ENCODE assay signal across 2 cellular contexts in the genomic region with DNA sequence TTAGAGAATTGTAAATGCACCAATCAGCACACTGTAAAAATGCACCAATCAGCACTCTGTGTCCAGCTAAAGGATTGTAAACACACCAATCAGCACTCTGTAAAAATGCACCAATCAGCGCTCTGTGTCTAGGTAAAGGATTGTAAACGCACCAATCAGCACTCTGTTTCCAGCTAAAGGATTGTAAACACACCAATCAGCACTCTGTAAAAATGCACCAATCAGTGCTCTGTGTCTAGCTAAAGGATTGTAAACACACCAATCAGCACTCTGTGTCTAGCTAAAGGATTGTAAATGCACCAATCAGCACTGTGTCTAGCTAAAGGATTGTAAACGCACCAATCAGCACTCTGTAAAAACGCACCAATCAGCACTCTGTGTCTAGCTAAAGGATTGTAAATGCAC.
A peak's percentile ranks its signal among the peaks of the same experiment; 100 is the strongest.
TF ChIP-seq lines count a peak whose summit lies in the region.
"Not testable (repeated sequence)": the region's sequence is repeated elsewhere in the genome, so short reads cannot be mapped to it uniquely, and the experiment has no call there.

No MANE protein-coding gene starts in this region.

TF ChIP-seq in HCT116, 20 proteins besides CTCF, POLR2A, EP300 and RAD21:
- TF ChIP-seq SP1 (IDR thresholded peaks at IDR 0.05; ENCODE audit: low read depth), result peak; percentile 43; the same call in 1 of the 2 replicates

TF ChIP-seq in K562, 482 proteins besides CTCF, POLR2A, EP300 and RAD21:
- TF ChIP-seq CC2D1A (IDR thresholded peaks at IDR 0.05), result peak; percentile 88
- peak; percentile 81 for TF ChIP-seq NFYB (IDR thresholded peaks at IDR 0.05; ENCODE audit: extremely low read depth, insufficient read length)
- TF ChIP-seq KDM1A (IDR thresholded peaks at IDR 0.05), result peak; percentile 17 to 27; a peak in 1 of 4 replicates
- TF ChIP-seq, protein P1, sequence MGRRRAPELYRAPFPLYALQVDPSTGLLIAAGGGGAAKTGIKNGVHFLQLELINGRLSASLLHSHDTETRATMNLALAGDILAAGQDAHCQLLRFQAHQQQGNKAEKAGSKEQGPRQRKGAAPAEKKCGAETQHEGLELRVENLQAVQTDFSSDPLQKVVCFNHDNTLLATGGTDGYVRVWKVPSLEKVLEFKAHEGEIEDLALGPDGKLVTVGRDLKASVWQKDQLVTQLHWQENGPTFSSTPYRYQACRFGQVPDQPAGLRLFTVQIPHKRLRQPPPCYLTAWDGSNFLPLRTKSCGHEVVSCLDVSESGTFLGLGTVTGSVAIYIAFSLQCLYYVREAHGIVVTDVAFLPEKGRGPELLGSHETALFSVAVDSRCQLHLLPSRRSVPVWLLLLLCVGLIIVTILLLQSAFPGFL (CRISPR knock-in tag; IDR thresholded peaks at IDR 0.05), result 0 out of 2 replicates have a peak, but pooled peaks have one; percentile 32
- peak; percentile 7; the same call in 1 of the 2 replicates for TF ChIP-seq C11orf30 (IDR thresholded peaks at IDR 0.05; ENCODE audit: low read depth)
- TF ChIP-seq ASH1L (IDR thresholded peaks at IDR 0.05; ENCODE audit: borderline replicate concordance, low read depth, partially characterized antibody), result peak; percentile 91
- 0 out of 2 replicates have a peak, but pooled peaks have one; percentile 18 for TF ChIP-seq FOXM1 (IDR thresholded peaks at IDR 0.05; ENCODE audit: low read depth)
- TF ChIP-seq FOXM1 (CRISPR knock-in tag; IDR thresholded peaks at IDR 0.05; ENCODE audit: low read depth), result not testable (repeated sequence)
- TF ChIP-seq FOXA3 (CRISPR knock-in tag; conservative IDR thresholded peaks at IDR 0.05 in 1 of 2, IDR thresholded peaks at IDR 0.05 in 1 of 2), result 0 out of 4 replicates have a peak, but pooled peaks of 1 of the 2 experiments have one; percentile 45
- TF ChIP-seq FOS (IDR thresholded peaks at IDR 0.05; ENCODE audit: extremely low read depth, insufficient read length), result peak; percentile 50
- TF ChIP-seq MBD2 (IDR thresholded peaks at IDR 0.05; ENCODE audit: borderline replicate concordance, low read depth), result peak; percentile 84; the same call in 1 of the 2 replicates
- peak; percentile 78 for TF ChIP-seq ZNF316 (IDR thresholded peaks at IDR 0.05)
- TF ChIP-seq, protein P2, sequence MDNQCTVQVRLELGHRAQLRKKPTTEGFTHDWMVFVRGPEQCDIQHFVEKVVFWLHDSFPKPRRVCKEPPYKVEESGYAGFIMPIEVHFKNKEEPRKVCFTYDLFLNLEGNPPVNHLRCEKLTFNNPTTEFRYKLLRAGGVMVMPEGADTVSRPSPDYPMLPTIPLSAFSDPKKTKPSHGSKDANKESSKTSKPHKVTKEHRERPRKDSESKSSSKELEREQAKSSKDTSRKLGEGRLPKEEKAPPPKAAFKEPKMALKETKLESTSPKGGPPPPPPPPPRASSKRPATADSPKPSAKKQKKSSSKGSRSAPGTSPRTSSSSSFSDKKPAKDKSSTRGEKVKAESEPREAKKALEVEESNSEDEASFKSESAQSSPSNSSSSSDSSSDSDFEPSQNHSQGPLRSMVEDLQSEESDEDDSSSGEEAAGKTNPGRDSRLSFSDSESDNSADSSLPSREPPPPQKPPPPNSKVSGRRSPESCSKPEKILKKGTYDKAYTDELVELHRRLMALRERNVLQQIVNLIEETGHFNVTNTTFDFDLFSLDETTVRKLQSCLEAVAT (IDR thresholded peaks at IDR 0.05), result 0 out of 4 replicates have a peak, but pooled peaks of 1 of the 2 experiments have one; percentile 67
- TF ChIP-seq RBM25 (IDR thresholded peaks at IDR 0.05; ENCODE audit: low read depth, low read length, severe bottlenecking), result peak; percentile 39
- peak; percentile 40; the same call in 1 of the 2 replicates for TF ChIP-seq MAFG (tag; conservative IDR thresholded peaks at IDR 0.05)
- TF ChIP-seq, protein P3, sequence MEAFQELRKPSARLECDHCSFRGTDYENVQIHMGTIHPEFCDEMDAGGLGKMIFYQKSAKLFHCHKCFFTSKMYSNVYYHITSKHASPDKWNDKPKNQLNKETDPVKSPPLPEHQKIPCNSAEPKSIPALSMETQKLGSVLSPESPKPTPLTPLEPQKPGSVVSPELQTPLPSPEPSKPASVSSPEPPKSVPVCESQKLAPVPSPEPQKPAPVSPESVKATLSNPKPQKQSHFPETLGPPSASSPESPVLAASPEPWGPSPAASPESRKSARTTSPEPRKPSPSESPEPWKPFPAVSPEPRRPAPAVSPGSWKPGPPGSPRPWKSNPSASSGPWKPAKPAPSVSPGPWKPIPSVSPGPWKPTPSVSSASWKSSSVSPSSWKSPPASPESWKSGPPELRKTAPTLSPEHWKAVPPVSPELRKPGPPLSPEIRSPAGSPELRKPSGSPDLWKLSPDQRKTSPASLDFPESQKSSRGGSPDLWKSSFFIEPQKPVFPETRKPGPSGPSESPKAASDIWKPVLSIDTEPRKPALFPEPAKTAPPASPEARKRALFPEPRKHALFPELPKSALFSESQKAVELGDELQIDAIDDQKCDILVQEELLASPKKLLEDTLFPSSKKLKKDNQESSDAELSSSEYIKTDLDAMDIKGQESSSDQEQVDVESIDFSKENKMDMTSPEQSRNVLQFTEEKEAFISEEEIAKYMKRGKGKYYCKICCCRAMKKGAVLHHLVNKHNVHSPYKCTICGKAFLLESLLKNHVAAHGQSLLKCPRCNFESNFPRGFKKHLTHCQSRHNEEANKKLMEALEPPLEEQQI (IDR thresholded peaks at IDR 0.05), result 0 out of 2 replicates have a peak, but pooled peaks have one; percentile 43
